In the genomic region with DNA sequence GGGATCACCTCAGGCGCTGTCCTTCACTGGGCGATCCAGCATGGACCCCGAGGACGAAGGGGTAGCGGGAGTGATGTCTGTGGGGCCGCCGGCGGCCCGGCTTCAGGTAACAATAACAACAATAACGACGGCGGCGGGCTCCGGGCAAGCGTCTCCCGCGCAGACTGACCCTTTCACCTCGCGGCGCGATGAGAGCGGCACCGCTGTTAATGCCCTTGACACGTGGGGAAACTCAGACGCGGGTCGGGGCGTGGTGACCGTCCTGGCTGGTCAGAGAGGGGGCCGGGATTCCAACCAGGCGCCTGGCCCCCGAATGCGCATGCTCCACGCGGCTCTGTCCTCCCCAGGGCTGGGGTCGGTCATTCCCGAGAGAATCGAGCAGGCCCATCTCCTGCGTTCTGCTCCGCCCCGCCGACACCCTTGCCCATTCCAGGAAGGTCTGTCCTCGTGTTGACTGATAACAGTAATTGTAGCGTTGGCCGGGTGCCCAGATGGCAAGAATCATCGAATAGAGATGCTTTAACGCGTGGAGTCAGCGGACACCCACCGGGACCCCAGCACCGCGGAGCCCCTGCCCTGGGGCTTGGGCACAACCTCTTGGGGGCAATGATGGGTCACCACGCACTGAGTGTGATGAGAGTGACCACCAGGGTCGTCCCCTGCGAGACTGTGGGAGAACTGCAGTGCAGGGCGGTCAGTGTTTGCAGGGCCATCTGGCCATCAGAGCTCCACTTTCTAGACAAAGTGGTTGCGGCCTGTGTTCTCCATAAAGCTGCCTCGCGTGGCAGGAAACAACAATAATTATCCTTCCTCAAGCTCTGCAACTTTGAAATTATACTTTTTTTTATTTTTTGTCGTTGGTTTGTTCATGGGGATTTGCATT, we compare ENCODE assay signal across 1 cellular context.
TF ChIP-seq lines count a peak whose summit lies in the region.

No MANE protein-coding gene starts in this region.

TF ChIP-seq in HepG2, 621 proteins besides CTCF, POLR2A, EP300 and RAD21 (continued from another document and continues in another):
- TF ChIP-seq ZIK1 (CRISPR knock-in tag; IDR thresholded peaks at IDR 0.05; ENCODE audit: borderline replicate concordance, low read depth): peak; percentile 81; the same call in 1 of the 2 replicates
- TF ChIP-seq, protein P1, sequence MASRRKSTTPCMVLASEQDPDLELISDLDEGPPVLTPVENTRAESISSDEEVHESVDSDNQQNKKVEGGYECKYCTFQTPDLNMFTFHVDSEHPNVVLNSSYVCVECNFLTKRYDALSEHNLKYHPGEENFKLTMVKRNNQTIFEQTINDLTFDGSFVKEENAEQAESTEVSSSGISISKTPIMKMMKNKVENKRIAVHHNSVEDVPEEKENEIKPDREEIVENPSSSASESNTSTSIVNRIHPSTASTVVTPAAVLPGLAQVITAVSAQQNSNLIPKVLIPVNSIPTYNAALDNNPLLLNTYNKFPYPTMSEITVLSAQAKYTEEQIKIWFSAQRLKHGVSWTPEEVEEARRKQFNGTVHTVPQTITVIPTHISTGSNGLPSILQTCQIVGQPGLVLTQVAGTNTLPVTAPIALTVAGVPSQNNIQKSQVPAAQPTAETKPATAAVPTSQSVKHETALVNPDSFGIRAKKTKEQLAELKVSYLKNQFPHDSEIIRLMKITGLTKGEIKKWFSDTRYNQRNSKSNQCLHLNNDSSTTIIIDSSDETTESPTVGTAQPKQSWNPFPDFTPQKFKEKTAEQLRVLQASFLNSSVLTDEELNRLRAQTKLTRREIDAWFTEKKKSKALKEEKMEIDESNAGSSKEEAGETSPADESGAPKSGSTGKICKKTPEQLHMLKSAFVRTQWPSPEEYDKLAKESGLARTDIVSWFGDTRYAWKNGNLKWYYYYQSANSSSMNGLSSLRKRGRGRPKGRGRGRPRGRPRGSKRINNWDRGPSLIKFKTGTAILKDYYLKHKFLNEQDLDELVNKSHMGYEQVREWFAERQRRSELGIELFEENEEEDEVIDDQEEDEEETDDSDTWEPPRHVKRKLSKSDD (CRISPR knock-in tag; IDR thresholded peaks at IDR 0.05; ENCODE audit: low read depth): no peak
- TF ChIP-seq, protein P2, sequence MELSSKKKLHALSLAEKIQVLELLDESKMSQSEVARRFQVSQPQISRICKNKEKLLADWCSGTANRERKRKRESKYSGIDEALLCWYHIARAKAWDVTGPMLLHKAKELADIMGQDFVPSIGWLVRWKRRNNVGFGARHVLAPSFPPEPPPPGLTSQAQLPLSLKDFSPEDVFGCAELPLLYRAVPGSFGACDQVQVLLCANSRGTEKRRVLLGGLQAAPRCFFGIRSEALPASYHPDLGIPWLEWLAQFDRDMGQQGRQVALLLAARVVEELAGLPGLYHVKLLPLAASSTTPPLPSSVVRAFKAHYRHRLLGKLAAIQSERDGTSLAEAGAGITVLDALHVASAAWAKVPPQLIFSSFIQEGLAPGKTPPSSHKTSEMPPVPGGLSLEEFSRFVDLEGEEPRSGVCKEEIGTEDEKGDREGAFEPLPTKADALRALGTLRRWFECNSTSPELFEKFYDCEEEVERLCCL (CRISPR knock-in tag; IDR thresholded peaks at IDR 0.05; ENCODE audit: borderline replicate concordance): 0 out of 2 replicates have a peak, but pooled peaks have one; percentile 46
- TF ChIP-seq, protein P3, sequence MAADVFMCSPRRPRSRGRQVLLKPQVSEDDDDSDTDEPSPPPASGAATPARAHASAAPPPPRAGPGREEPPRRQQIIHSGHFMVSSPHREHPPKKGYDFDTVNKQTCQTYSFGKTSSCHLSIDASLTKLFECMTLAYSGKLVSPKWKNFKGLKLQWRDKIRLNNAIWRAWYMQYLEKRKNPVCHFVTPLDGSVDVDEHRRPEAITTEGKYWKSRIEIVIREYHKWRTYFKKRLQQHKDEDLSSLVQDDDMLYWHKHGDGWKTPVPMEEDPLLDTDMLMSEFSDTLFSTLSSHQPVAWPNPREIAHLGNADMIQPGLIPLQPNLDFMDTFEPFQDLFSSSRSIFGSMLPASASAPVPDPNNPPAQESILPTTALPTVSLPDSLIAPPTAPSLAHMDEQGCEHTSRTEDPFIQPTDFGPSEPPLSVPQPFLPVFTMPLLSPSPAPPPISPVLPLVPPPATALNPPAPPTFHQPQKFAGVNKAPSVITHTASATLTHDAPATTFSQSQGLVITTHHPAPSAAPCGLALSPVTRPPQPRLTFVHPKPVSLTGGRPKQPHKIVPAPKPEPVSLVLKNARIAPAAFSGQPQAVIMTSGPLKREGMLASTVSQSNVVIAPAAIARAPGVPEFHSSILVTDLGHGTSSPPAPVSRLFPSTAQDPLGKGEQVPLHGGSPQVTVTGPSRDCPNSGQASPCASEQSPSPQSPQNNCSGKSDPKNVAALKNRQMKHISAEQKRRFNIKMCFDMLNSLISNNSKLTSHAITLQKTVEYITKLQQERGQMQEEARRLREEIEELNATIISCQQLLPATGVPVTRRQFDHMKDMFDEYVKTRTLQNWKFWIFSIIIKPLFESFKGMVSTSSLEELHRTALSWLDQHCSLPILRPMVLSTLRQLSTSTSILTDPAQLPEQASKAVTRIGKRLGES (CRISPR knock-in tag; IDR thresholded peaks at IDR 0.05; ENCODE audit: borderline replicate concordance): 0 out of 2 replicates have a peak, but pooled peaks have one; percentile 16
- TF ChIP-seq, protein P4, sequence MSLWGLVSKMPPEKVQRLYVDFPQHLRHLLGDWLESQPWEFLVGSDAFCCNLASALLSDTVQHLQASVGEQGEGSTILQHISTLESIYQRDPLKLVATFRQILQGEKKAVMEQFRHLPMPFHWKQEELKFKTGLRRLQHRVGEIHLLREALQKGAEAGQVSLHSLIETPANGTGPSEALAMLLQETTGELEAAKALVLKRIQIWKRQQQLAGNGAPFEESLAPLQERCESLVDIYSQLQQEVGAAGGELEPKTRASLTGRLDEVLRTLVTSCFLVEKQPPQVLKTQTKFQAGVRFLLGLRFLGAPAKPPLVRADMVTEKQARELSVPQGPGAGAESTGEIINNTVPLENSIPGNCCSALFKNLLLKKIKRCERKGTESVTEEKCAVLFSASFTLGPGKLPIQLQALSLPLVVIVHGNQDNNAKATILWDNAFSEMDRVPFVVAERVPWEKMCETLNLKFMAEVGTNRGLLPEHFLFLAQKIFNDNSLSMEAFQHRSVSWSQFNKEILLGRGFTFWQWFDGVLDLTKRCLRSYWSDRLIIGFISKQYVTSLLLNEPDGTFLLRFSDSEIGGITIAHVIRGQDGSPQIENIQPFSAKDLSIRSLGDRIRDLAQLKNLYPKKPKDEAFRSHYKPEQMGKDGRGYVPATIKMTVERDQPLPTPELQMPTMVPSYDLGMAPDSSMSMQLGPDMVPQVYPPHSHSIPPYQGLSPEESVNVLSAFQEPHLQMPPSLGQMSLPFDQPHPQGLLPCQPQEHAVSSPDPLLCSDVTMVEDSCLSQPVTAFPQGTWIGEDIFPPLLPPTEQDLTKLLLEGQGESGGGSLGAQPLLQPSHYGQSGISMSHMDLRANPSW (CRISPR knock-in tag; IDR thresholded peaks at IDR 0.05; ENCODE audit: borderline replicate concordance): no peak
- TF ChIP-seq, protein P5, sequence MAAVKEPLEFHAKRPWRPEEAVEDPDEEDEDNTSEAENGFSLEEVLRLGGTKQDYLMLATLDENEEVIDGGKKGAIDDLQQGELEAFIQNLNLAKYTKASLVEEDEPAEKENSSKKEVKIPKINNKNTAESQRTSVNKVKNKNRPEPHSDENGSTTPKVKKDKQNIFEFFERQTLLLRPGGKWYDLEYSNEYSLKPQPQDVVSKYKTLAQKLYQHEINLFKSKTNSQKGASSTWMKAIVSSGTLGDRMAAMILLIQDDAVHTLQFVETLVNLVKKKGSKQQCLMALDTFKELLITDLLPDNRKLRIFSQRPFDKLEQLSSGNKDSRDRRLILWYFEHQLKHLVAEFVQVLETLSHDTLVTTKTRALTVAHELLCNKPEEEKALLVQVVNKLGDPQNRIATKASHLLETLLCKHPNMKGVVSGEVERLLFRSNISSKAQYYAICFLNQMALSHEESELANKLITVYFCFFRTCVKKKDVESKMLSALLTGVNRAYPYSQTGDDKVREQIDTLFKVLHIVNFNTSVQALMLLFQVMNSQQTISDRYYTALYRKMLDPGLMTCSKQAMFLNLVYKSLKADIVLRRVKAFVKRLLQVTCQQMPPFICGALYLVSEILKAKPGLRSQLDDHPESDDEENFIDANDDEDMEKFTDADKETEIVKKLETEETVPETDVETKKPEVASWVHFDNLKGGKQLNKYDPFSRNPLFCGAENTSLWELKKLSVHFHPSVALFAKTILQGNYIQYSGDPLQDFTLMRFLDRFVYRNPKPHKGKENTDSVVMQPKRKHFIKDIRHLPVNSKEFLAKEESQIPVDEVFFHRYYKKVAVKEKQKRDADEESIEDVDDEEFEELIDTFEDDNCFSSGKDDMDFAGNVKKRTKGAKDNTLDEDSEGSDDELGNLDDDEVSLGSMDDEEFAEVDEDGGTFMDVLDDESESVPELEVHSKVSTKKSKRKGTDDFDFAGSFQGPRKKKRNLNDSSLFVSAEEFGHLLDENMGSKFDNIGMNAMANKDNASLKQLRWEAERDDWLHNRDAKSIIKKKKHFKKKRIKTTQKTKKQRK (IDR thresholded peaks at IDR 0.05; ENCODE audit: low read length): no peak
- TF ChIP-seq, protein P6, sequence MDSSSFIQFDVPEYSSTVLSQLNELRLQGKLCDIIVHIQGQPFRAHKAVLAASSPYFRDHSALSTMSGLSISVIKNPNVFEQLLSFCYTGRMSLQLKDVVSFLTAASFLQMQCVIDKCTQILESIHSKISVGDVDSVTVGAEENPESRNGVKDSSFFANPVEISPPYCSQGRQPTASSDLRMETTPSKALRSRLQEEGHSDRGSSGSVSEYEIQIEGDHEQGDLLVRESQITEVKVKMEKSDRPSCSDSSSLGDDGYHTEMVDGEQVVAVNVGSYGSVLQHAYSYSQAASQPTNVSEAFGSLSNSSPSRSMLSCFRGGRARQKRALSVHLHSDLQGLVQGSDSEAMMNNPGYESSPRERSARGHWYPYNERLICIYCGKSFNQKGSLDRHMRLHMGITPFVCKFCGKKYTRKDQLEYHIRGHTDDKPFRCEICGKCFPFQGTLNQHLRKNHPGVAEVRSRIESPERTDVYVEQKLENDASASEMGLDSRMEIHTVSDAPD (CRISPR knock-in tag; IDR thresholded peaks at IDR 0.05): no peak
- TF ChIP-seq ARID2 (CRISPR knock-in tag; IDR thresholded peaks at IDR 0.05; ENCODE audit: borderline replicate concordance): no peak
- no peak for TF ChIP-seq SNAPC2 (CRISPR knock-in tag; IDR thresholded peaks at IDR 0.05)
- TF ChIP-seq, protein P7, sequence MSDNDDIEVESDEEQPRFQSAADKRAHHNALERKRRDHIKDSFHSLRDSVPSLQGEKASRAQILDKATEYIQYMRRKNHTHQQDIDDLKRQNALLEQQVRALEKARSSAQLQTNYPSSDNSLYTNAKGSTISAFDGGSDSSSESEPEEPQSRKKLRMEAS (IDR thresholded peaks at IDR 0.05): peak; percentile 49; the same call in 1 of the 2 replicates
- no peak for TF ChIP-seq MATR3 (CRISPR knock-in tag; IDR thresholded peaks at IDR 0.05)
- no peak for TF ChIP-seq ZNF776 (CRISPR knock-in tag; IDR thresholded peaks at IDR 0.05)
- TF ChIP-seq, protein P8, sequence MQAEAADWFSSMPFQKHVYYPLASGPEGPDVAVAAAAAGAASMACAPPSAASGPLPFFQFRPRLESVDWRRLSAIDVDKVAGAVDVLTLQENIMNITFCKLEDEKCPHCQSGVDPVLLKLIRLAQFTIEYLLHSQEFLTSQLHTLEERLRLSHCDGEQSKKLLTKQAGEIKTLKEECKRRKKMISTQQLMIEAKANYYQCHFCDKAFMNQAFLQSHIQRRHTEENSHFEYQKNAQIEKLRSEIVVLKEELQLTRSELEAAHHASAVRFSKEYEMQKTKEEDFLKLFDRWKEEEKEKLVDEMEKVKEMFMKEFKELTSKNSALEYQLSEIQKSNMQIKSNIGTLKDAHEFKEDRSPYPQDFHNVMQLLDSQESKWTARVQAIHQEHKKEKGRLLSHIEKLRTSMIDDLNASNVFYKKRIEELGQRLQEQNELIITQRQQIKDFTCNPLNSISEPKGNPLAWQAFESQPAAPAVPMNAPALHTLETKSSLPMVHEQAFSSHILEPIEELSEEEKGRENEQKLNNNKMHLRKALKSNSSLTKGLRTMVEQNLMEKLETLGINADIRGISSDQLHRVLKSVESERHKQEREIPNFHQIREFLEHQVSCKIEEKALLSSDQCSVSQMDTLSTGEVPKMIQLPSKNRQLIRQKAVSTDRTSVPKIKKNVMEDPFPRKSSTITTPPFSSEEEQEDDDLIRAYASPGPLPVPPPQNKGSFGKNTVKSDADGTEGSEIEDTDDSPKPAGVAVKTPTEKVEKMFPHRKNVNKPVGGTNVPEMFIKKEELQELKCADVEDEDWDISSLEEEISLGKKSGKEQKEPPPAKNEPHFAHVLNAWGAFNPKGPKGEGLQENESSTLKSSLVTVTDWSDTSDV (CRISPR knock-in tag; IDR thresholded peaks at IDR 0.05): no peak; the same call in 1 of the 2 replicates
- TF ChIP-seq ZFY (CRISPR knock-in tag; IDR thresholded peaks at IDR 0.05): peak; percentile 73
- no peak; the same call in 1 of the 2 replicates for TF ChIP-seq MED1 (CRISPR knock-in tag; IDR thresholded peaks at IDR 0.05)
- TF ChIP-seq, protein P9, sequence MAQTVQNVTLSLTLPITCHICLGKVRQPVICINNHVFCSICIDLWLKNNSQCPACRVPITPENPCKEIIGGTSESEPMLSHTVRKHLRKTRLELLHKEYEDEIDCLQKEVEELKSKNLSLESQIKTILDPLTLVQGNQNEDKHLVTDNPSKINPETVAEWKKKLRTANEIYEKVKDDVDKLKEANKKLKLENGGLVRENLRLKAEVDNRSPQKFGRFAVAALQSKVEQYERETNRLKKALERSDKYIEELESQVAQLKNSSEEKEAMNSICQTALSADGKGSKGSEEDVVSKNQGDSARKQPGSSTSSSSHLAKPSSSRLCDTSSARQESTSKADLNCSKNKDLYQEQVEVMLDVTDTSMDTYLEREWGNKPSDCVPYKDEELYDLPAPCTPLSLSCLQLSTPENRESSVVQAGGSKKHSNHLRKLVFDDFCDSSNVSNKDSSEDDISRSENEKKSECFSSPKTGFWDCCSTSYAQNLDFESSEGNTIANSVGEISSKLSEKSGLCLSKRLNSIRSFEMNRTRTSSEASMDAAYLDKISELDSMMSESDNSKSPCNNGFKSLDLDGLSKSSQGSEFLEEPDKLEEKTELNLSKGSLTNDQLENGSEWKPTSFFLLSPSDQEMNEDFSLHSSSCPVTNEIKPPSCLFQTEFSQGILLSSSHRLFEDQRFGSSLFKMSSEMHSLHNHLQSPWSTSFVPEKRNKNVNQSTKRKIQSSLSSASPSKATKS (CRISPR knock-in tag; IDR thresholded peaks at IDR 0.05): no peak
- TF ChIP-seq ZNF501 (CRISPR knock-in tag; IDR thresholded peaks at IDR 0.05): no peak
- no peak for TF ChIP-seq ZNF709 (CRISPR knock-in tag; IDR thresholded peaks at IDR 0.05)
- TF ChIP-seq GABPB1 (CRISPR knock-in tag; IDR thresholded peaks at IDR 0.05): peak; percentile 45; the same call in 1 of the 2 replicates
- no peak for TF ChIP-seq ZNF552 (CRISPR knock-in tag; IDR thresholded peaks at IDR 0.05; ENCODE audit: borderline replicate concordance)
- TF ChIP-seq SOX6 (IDR thresholded peaks at IDR 0.05): no peak
- TF ChIP-seq SOX6 (CRISPR knock-in tag; IDR thresholded peaks at IDR 0.05): peak; percentile 31
- TF ChIP-seq, protein P10, sequence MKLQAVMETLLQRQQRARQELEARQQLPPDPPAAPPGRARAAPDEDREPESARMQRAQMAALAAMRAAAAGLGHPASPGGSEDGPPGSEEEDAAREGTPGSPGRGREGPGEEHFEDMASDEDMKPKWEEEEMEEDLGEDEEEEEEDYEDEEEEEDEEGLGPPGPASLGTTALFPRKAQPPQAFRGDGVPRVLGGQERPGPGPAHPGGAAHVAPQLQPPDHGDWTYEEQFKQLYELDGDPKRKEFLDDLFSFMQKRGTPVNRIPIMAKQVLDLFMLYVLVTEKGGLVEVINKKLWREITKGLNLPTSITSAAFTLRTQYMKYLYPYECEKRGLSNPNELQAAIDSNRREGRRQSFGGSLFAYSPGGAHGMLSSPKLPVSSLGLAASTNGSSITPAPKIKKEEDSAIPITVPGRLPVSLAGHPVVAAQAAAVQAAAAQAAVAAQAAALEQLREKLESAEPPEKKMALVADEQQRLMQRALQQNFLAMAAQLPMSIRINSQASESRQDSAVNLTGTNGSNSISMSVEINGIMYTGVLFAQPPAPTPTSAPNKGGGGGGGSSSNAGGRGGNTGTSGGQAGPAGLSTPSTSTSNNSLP (IDR thresholded peaks at IDR 0.05; ENCODE audit: low read depth, low read length): no peak
- TF ChIP-seq KDM5B (CRISPR knock-in tag; IDR thresholded peaks at IDR 0.05; ENCODE audit: borderline replicate concordance): peak; percentile 68; the same call in 1 of the 2 replicates
- TF ChIP-seq KLF12 (CRISPR knock-in tag; IDR thresholded peaks at IDR 0.05; ENCODE audit: borderline replicate concordance): 0 out of 2 replicates have a peak, but pooled peaks have one; percentile 9
- TF ChIP-seq NCOR1 (IDR thresholded peaks at IDR 0.05; ENCODE audit: borderline replicate concordance, low read length): no peak
